In the genomic region with DNA sequence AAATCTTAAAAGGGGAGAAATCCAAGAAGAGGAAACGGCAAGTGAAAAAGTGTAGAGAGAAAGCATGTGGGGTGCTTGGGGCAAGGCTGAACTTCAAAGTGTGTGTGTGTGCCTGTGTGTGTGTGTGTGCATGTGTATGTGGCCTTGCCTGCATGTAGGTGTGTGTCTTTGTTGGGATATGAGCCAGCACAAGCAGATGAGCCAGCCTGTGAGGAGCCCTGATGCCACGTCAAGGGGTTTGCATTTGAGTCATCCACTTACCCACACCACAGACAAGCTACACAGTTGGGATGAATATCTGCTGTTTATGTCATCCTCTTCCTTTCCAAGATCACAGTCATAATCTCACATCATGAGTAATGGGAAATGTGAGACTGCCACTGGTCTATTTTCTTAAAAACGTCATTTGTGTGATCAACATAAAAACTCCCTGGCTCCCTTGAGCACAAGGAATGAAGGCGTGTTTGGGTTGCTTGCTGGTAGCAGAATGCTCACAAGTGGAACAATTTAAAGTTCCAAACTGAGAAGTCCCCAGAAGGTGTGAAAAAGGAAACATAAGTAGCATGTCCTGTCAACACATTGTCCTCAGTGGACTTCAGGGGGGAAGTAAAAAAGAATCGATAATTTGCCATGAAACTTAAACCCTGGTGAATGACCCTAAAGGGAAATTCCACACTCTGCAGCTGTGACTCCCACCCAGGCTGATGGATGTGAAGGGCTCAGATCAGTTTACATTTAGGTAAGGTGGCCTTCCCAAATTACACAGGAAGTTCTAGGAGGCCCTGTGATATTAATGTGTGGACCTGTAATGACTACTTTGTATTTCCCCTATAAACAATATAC, we compare ENCODE assay signal across 8 cellular contexts. TPM values are rescaled to one million over a fixed set of nuclear protein-coding genes. Genes with fewer than 3 reads are reported as not detected.
DNase-seq lines count a peak whose midpoint lies in the region; ATAC-seq, FAIRE-seq and TF ChIP-seq lines count a peak whose summit lies in the region.

No MANE protein-coding gene starts in this region.

- TF ChIP-seq CTCF in bronchial epithelial cell (IDR thresholded peaks at IDR 0.05; ENCODE audit: insufficient read depth, low read length, severe bottlenecking) (no peak), omental fat pad (IDR thresholded peaks at IDR 0.05) (no peak), uterus (IDR thresholded peaks at IDR 0.05) (no peak)

- peak; percentile 92 for FAIRE-seq in bronchial epithelial cell (lab: Jason Lieb, UNC)

- ATAC-seq in GM18505 (IDR thresholded peaks at IDR 0.05; ENCODE audit: unreplicated experiment): peak; percentile 76
- peak; percentile 80 for ATAC-seq in HG02763 (IDR thresholded peaks at IDR 0.05; ENCODE audit: unreplicated experiment)
- peak; percentile 98 for ATAC-seq in SK-N-SH treated with all-trans-retinoic acid at 6 μM for 48 hours
- peak; percentile 94 for ATAC-seq in omental fat pad (ENCODE audit: low FRiP score)

- TF ChIP-seq POLR2A in GM18505 (IDR thresholded peaks at IDR 0.05; ENCODE audit: borderline replicate concordance, extremely low read depth, insufficient read depth, insufficient read length): no peak
- TF ChIP-seq POLR2A in uterus (IDR thresholded peaks at IDR 0.05): no peak

- H3K36me3 ChIP-seq in bronchial epithelial cell (ENCODE audit: control insufficient read depth, insufficient read depth, low read length) (no peaks in the 10 kb centered on the region), uterus (no peaks in the 10 kb centered on the region)

- peak; percentile 100 for DNase-seq in bronchial epithelial cell (ENCODE audit: low read depth)
- peak; percentile 40 for DNase-seq in omental fat pad (ENCODE audit: low spot score)
- DNase-seq in uterus: peak; percentile 41 to 77
- no peak for DNase-seq in NCI-H1694 treated with DMSO at 0.1 percent for 48 hours (lab: John Stamatoyannopoulos, UW)
- no peak for DNase-seq in NCI-H774 (lab: John Stamatoyannopoulos, UW)

- H3K4me1 ChIP-seq in uterus: no peaks in the 10 kb centered on the region

- no peak overlapping the region for H3K4me3 ChIP-seq in bronchial epithelial cell (ENCODE audit: low read depth, low read length)
- no peak overlapping the region for H3K4me3 ChIP-seq in uterus

- intact Hi-C loops in uterus (cut with DNase I; ENCODE audit: low total_unique reads): no loop called here

- H3K9me3 ChIP-seq in uterus: no peaks in the 10 kb centered on the region

- H3K27ac ChIP-seq in uterus: peak overlapping the region; percentile 72 to 78

- H3K27me3 ChIP-seq in bronchial epithelial cell (ENCODE audit: control insufficient read depth, insufficient read depth, low read length) (no peaks in the 10 kb centered on the region), uterus (no peaks in the 10 kb centered on the region)

TF ChIP-seq in SK-N-SH treated with all-trans-retinoic acid at 6 μM for 48 hours, 23 proteins besides CTCF, POLR2A, EP300 and RAD21:
- no peak for TF ChIP-seq PPARA (CRISPR knock-in tag; IDR thresholded peaks at IDR 0.05; ENCODE audit: borderline replicate concordance)
- 0 out of 2 replicates have a peak, but pooled peaks have one; percentile 32 for TF ChIP-seq ZFP3 (CRISPR knock-in tag; IDR thresholded peaks at IDR 0.05)

RNA-seq across cellular contexts. Expression of a gene that starts 14.7 kb away (rescaled TPM):
- total RNA-seq in bronchial epithelial cell: not detected in 2 replicates
- total RNA-seq in omental fat pad: under 1 TPM in 2 of 4 donors, not detected in 2; 0.24 to 0.93 TPM
- 1 to 10 TPM in 1 of 4 donors, under 1 TPM in 2, not detected in 1; 0.51 to 1.0 (median 0.55) TPM for total RNA-seq in uterus

RNA-seq across cellular contexts. Expression of a gene that starts 14.8 kb away (rescaled TPM):
- total RNA-seq in bronchial epithelial cell (not detected in 2 replicates), omental fat pad (1 to 10 TPM in 2 of 4 donors, under 1 TPM in 1, not detected in 1; 0.84 to 2.8 (median 1.0) TPM), uterus (1 to 10 TPM in 1 of 4 donors, under 1 TPM in 1, not detected in 2; 0.46 to 2.8 TPM)

RNA-seq across cellular contexts. Expression of a gene that starts 32.5 kb away (rescaled TPM):
- total RNA-seq in bronchial epithelial cell (8.2 and 11.6 TPM in 2 replicates), omental fat pad (10 to 100 TPM in 3 of 4 donors, 1 to 10 TPM in 1; 5.8 to 19.9 (median 12.4) TPM), uterus (10 to 100 TPM in 2 of 4 donors, 1 to 10 TPM in 2; 6.8 to 45.3 (median 17.1) TPM)

Comparison
In these comparisons a context has a peak if more than half of its experiments do, and no peak if none do; other contexts are left out.
1. DNase-seq: peak in bronchial epithelial cell (single experiment), omental fat pad (single experiment) and uterus (2 of 2); none in NCI-H1694 treated with DMSO at 0.1 percent for 48 hours (single experiment) and NCI-H774 (single experiment).
2. Peak in every context shown above with its lines, with median percentiles within 50 percentile points of each other: ATAC-seq.